Comparison of ENCODE assay signal across 28 cellular contexts in genomic region chr17:33152793-33153192, GRCh38.
"Had no signal": no experiment of that assay in that cellular context is flagged by ENCODE, and none has a peak within 500 bp of the region (broad histone marks: within the 10 kb centered on the region; RNA-seq: fewer than 3 reads in every experiment).

No MANE protein-coding gene starts in this region.

- H3K9me3 ChIP-seq: esophagus muscularis mucosa, gastroesophageal sphincter, heart left ventricle, left lung, right lobe of liver, suprapubic skin, transverse colon, upper lobe of right lung, uterus had no signal

- H3K4me1 ChIP-seq: esophagus muscularis mucosa, foreskin keratinocyte, gastroesophageal sphincter, left lung, parathyroid adenoma, right lobe of liver, suprapubic skin, transverse colon, upper lobe of right lung, uterus had no signal

- H3K4me3 Mint-ChIP-seq: endodermal cell; naive thymus-derived CD4-positive, alpha-beta T cell; nephron; neural progenitor cell; stimulated activated naive CD8-positive, alpha-beta T cell treated with anti-CD3 and anti-CD28 coated beads, Interleukin-15, amount 100 ng/mL, for 72 hours had no signal

- H3K9me3 Mint-ChIP-seq: endodermal cell; nephron; neural progenitor cell; stimulated activated naive CD8-positive, alpha-beta T cell treated with anti-CD3 and anti-CD28 coated beads, Interleukin-15, amount 100 ng/mL, for 72 hours had no signal

- H3K4me3 ChIP-seq: dorsolateral prefrontal cortex, esophagus muscularis mucosa, gastroesophageal sphincter, heart left ventricle, hepatocyte, left lung, neural progenitor cell, right lobe of liver, suprapubic skin, transverse colon, upper lobe of right lung, uterus had no signal

- H3K36me3 Mint-ChIP-seq: naive thymus-derived CD4-positive, alpha-beta T cell; neural progenitor cell had no signal

- H3K27me3 ChIP-seq: dorsolateral prefrontal cortex, neural progenitor cell, right lobe of liver, transverse colon, uterus had no signal

- H3K4me1 Mint-ChIP-seq: endodermal cell; naive thymus-derived CD4-positive, alpha-beta T cell; nephron; neural progenitor cell; stimulated activated naive CD8-positive, alpha-beta T cell treated with anti-CD3 and anti-CD28 coated beads, Interleukin-15, amount 100 ng/mL, for 72 hours had no signal

- ATAC-seq: foreskin keratinocyte; gastroesophageal sphincter; heart left ventricle; left cardiac atrium; left lung; naive thymus-derived CD4-positive, alpha-beta T cell; right lobe of liver; stimulated activated naive CD8-positive, alpha-beta T cell treated with anti-CD3 and anti-CD28 coated beads, Interleukin-15, amount 100 ng/mL, for 72 hours; upper lobe of right lung had no signal

- H3K27ac Mint-ChIP-seq: endodermal cell; naive thymus-derived CD4-positive, alpha-beta T cell; nephron; neural progenitor cell; progenitor cell of endocrine pancreas; stimulated activated naive CD8-positive, alpha-beta T cell treated with anti-CD3 and anti-CD28 coated beads, Interleukin-15, amount 100 ng/mL, for 72 hours had no signal

- H3K36me3 ChIP-seq: esophagus muscularis mucosa, gastroesophageal sphincter, heart left ventricle, left lung, neural progenitor cell, right lobe of liver, suprapubic skin, transverse colon, upper lobe of right lung, uterus had no signal

- DNase-seq: dorsolateral prefrontal cortex; effector CD4-positive, alpha-beta T cell; endodermal cell; foreskin keratinocyte; heart left ventricle; kidney; left cardiac atrium; left lung; mesenchymal stem cell; midbrain; naive thymus-derived CD4-positive, alpha-beta T cell; right lobe of liver; small intestine; stimulated activated CD4-positive, alpha-beta T cell treated with anti-CD3 and anti-CD28 coated beads, Interleukin-15, amount 100 ng/mL, for 24 hours; stimulated activated CD4-positive, alpha-beta T cell treated with anti-CD3 and anti-CD28 coated beads, Interleukin-2, amount 100 ng/mL, for 48 hours; stimulated activated naive CD4-positive, alpha-beta T cell; stimulated activated naive CD8-positive, alpha-beta T cell treated with anti-CD3 and anti-CD28 coated beads, Interleukin-15, amount 100 ng/mL, for 72 hours; transverse colon; upper lobe of right lung; uterus had no signal

- H3K27ac ChIP-seq: dorsolateral prefrontal cortex, esophagus muscularis mucosa, foreskin keratinocyte, gastroesophageal sphincter, heart left ventricle, hepatocyte, left lung, neural progenitor cell, parathyroid adenoma, right lobe of liver, suprapubic skin, transverse colon, upper lobe of right lung, uterus had no signal
